ENCODE assay signal across 4 cellular contexts in genomic region chr3:110741891-110742290, GRCh38.
A peak's percentile ranks its signal among the peaks of the same experiment; 100 is the strongest.
TF ChIP-seq lines count a peak whose summit lies in the region.

No MANE protein-coding gene starts in this region.

TF ChIP-seq in liver, 16 proteins besides CTCF, POLR2A, EP300 and RAD21:
- TF ChIP-seq, protein P1, sequence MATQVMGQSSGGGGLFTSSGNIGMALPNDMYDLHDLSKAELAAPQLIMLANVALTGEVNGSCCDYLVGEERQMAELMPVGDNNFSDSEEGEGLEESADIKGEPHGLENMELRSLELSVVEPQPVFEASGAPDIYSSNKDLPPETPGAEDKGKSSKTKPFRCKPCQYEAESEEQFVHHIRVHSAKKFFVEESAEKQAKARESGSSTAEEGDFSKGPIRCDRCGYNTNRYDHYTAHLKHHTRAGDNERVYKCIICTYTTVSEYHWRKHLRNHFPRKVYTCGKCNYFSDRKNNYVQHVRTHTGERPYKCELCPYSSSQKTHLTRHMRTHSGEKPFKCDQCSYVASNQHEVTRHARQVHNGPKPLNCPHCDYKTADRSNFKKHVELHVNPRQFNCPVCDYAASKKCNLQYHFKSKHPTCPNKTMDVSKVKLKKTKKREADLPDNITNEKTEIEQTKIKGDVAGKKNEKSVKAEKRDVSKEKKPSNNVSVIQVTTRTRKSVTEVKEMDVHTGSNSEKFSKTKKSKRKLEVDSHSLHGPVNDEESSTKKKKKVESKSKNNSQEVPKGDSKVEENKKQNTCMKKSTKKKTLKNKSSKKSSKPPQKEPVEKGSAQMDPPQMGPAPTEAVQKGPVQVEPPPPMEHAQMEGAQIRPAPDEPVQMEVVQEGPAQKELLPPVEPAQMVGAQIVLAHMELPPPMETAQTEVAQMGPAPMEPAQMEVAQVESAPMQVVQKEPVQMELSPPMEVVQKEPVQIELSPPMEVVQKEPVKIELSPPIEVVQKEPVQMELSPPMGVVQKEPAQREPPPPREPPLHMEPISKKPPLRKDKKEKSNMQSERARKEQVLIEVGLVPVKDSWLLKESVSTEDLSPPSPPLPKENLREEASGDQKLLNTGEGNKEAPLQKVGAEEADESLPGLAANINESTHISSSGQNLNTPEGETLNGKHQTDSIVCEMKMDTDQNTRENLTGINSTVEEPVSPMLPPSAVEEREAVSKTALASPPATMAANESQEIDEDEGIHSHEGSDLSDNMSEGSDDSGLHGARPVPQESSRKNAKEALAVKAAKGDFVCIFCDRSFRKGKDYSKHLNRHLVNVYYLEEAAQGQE (IDR thresholded peaks at IDR 0.05), result peak; percentile 61
- TF ChIP-seq GABPA (IDR thresholded peaks at IDR 0.05 in 1 of 2, conservative IDR thresholded peaks at IDR 0.05 in 1 of 2), result no peak
TF ChIP-seq in liver: peak in this region for 1.

TF ChIP-seq in HepG2, 621 proteins besides CTCF, POLR2A, EP300 and RAD21:
- no peak for TF ChIP-seq TRIM22 (IDR thresholded peaks at IDR 0.05)
- no peak for TF ChIP-seq FOXK2 (IDR thresholded peaks at IDR 0.05)

TF ChIP-seq in SK-N-SH treated with all-trans-retinoic acid at 6 μM for 48 hours, 23 proteins besides CTCF, POLR2A, EP300 and RAD21 (continued from another document):
- TF ChIP-seq, protein P2, sequence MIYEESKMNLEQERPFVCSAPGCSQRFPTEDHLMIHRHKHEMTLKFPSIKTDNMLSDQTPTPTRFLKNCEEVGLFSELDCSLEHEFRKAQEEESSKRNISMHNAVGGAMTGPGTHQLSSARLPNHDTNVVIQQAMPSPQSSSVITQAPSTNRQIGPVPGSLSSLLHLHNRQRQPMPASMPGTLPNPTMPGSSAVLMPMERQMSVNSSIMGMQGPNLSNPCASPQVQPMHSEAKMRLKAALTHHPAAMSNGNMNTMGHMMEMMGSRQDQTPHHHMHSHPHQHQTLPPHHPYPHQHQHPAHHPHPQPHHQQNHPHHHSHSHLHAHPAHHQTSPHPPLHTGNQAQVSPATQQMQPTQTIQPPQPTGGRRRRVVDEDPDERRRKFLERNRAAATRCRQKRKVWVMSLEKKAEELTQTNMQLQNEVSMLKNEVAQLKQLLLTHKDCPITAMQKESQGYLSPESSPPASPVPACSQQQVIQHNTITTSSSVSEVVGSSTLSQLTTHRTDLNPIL (CRISPR knock-in tag; IDR thresholded peaks at IDR 0.05; ENCODE audit: low read depth), result no peak
- TF ChIP-seq TCF4 (CRISPR knock-in tag; IDR thresholded peaks at IDR 0.05; ENCODE audit: borderline replicate concordance), result peak; percentile 56; the same call in 1 of the 2 replicates
- TF ChIP-seq, protein P3, sequence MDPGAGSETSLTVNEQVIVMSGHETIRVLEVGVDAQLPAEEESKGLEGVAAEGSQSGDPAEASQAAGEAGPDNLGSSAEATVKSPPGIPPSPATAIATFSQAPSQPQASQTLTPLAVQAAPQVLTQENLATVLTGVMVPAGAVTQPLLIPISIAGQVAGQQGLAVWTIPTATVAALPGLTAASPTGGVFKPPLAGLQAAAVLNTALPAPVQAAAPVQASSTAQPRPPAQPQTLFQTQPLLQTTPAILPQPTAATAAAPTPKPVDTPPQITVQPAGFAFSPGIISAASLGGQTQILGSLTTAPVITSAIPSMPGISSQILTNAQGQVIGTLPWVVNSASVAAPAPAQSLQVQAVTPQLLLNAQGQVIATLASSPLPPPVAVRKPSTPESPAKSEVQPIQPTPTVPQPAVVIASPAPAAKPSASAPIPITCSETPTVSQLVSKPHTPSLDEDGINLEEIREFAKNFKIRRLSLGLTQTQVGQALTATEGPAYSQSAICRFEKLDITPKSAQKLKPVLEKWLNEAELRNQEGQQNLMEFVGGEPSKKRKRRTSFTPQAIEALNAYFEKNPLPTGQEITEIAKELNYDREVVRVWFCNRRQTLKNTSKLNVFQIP (CRISPR knock-in tag; IDR thresholded peaks at IDR 0.05; ENCODE audit: borderline replicate concordance, low read depth), result no peak

TF ChIP-seq in GM23338, 12 proteins besides CTCF, POLR2A, EP300 and RAD21 (continued from another document):
- TF ChIP-seq, protein P1 (IDR thresholded peaks at IDR 0.05; ENCODE audit: unreplicated experiment), result no peak
- TF ChIP-seq ZNF331 (CRISPR knock-in tag; IDR thresholded peaks at IDR 0.05; ENCODE audit: low read depth) (no peak), ETS1 (IDR thresholded peaks at IDR 0.05) (no peak), EZH2 (IDR thresholded peaks at IDR 0.05; ENCODE audit: low read depth, unreplicated experiment) (no peak), CREB1 (CRISPR knock-in tag; IDR thresholded peaks at IDR 0.05; ENCODE audit: low read depth) (no peak), JUNB (IDR thresholded peaks at IDR 0.05; ENCODE audit: unreplicated experiment) (no peak), STAT1 (IDR thresholded peaks at IDR 0.05; ENCODE audit: unreplicated experiment) (no peak)
